10 cellular contexts compared by ENCODE assay signal in the genomic region with DNA sequence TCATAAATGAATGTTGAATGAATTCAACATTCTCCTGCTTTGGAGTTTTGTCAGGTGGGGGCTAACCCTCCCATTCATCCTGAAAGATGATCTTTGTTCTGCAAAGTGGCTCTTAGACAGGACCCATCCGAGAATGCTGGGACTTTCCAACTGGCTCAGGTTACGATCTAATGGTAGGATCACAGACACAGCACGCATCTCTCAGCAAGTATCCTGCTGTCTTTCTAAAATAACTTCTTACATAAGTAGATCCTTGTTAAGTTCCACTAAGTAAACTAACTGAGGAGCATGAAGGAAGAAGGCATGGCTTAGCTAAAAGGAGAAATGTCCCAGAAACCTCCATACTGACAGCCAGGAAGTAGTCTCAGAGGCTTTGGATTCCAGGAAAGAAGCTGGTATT. TPM values are rescaled to one million over a fixed set of nuclear protein-coding genes. Genes with fewer than 3 reads are reported as not detected.
A peak's percentile ranks its signal among the peaks of the same experiment; 100 is the strongest.
DNase-seq lines count a peak whose midpoint lies in the region; FAIRE-seq and TF ChIP-seq lines count a peak whose summit lies in the region.
"Had no signal": no experiment of that assay in that cellular context is flagged by ENCODE, and none has a peak within 500 bp of the region (broad histone marks: within the 10 kb centered on the region; RNA-seq: fewer than 3 reads in every experiment).

No MANE protein-coding gene starts in this region.

- no peaks in the 10 kb centered on the region for H3K36me3 ChIP-seq in muscle layer of duodenum (ENCODE audit: control insufficient read depth in 1 of 2, insufficient read depth in 2 of 2, low read length in 2 of 2)

- POLR2A ChIA-PET in AG04449 (lab: Yijun Ruan, JAX): no interaction called here

- H3K27ac ChIP-seq in muscle layer of duodenum (ENCODE audit: low read length): peak overlapping the region; percentile 65

- DNase-seq in AG04449 (ENCODE audit: low read depth, low spot score) (peak; percentile 45), M059J (ENCODE audit: low read depth) (peak; percentile 39), dermis blood vessel endothelial cell (peak; percentile 16), GM19239 (ENCODE audit: insufficient read length, low spot score) (no peak), hepatic stellate cell (ENCODE audit: low spot score) (no peak), amniotic stem cell (lab: John Stamatoyannopoulos, UW) (no peak), NCI-H2081 (lab: John Stamatoyannopoulos, UW) (no peak)
- DNase-seq: activated naive CD4-positive, alpha-beta T cell; naive B cell had no signal

- CTCF ChIA-PET in AG04449 (lab: Yijun Ruan, JAX): no interaction called here

- peaks cover 8 to 16% of the 10 kb centered on the region in 2 donors for H3K4me1 ChIP-seq in muscle layer of duodenum (ENCODE audit: control insufficient read depth in 1 of 2, insufficient read depth in 2 of 2, low read length in 2 of 2)

- H3K4me3 ChIP-seq in AG04449 (ENCODE audit: low read depth, low read length): no peak overlapping the region
- no peak overlapping the region for H3K4me3 ChIP-seq in muscle layer of duodenum (ENCODE audit: low read depth in 1 of 2, low read length in 2 of 2)

- H3K27me3 ChIP-seq in muscle layer of duodenum (ENCODE audit: low read depth, low read length): no peaks in the 10 kb centered on the region

- peaks cover 3 to 7% of the 10 kb centered on the region in 2 donors for H3K9me3 ChIP-seq in muscle layer of duodenum (ENCODE audit: control insufficient read depth in 1 of 2, low read length in 2 of 2)

- FAIRE-seq in GM19239 (lab: Jason Lieb, UNC): no peak

- no peak for TF ChIP-seq CTCF in AG04449 (IDR thresholded peaks at IDR 0.05; ENCODE audit: insufficient read depth, low read length, missing control alignments)

RNA-seq across cellular contexts. Expression of gene CYP27A1, which starts 23.7 kb away (rescaled TPM):
- 2.7 and 5.2 TPM in 2 replicates for total RNA-seq in M059J (2014; rRNA removed; shearing (Covaris generic))
- 8.6 and 12.8 TPM in 2 replicates for total RNA-seq in dermis blood vessel endothelial cell

RNA-seq across cellular contexts. Expression of gene PRKAG3, which starts 26.0 kb away (rescaled TPM):
- total RNA-seq in M059J (2014; rRNA removed; shearing (Covaris generic)): not detected in 2 replicates
- not detected in 2 replicates for total RNA-seq in dermis blood vessel endothelial cell

RNA-seq across cellular contexts. Expression of gene WNT6, which starts 54.0 kb away (rescaled TPM):
- total RNA-seq in M059J (2014; rRNA removed; shearing (Covaris generic)): 0.05 and 0.39 TPM in 2 replicates
- total RNA-seq in dermis blood vessel endothelial cell: not detected in 2 replicates

Comparison
In these comparisons a context has a peak if more than half of its experiments do, and no peak if none do; other contexts are left out.
1. DNase-seq: peak in AG04449 (single experiment), M059J (single experiment) and dermis blood vessel endothelial cell (single experiment); none in GM19239 (single experiment), hepatic stellate cell (single experiment), amniotic stem cell (single experiment) and NCI-H2081 (0 of 2).